ENCODE assay signal across 23 cellular contexts in the genomic region with DNA sequence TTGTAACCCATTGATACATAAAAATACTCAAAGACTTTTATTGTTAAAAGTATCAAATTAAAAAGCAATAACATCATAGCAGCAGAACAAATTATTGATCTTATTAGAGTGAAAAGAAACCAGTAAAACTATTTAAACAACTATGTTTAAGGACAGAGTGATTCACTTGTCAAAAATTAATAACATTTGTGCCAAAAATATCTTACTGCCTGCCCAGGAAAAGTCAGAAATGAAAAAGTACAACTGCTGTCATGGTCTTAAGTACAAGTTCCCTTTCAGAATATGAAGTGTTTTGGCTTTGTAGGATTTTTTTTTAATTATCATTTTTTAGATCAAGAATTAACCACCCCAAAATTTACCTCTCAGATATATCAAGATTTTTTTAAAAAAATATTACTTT. TPM values are rescaled to one million over a fixed set of nuclear protein-coding genes. Genes with fewer than 3 reads are reported as not detected.
DNase-seq lines count a peak whose midpoint lies in the region; ATAC-seq and TF ChIP-seq lines count a peak whose summit lies in the region.
"Had no signal": no experiment of that assay in that cellular context is flagged by ENCODE, and none has a peak within 500 bp of the region (broad histone marks: within the 10 kb centered on the region; RNA-seq: fewer than 3 reads in every experiment).

No MANE protein-coding gene starts in this region.

- DNase-seq in M059J (ENCODE audit: low read depth) (peak; percentile 15), dedifferentiated amniotic fluid mesenchymal stem cell (ENCODE audit: extremely low spot score) (peak; percentile 49), naive B cell (no peak), CD1c-positive myeloid dendritic cell (ENCODE audit: extremely low spot score) (no peak), A673 (ENCODE audit: low spot score) (no peak), PC-9 (no peak)
- DNase-seq in activated naive CD8-positive, alpha-beta T cell treated with anti-CD3 and anti-CD28 coated beads for 36 hours, result no peak
- DNase-seq: amygdala; cortex of kidney; heart left ventricle; islet precursor cell; mucosa of descending colon; MV-4-11; NCI-H2081 treated with DMSO at 0.1 percent for 48 hours; NCI-H524 treated with DMSO at 0.1 percent for 48 hours; stimulated activated CD4-positive, alpha-beta T cell treated with anti-CD3 and anti-CD28 coated beads, Interleukin-4, amount 100 ng/mL, for 24 hours; stimulated activated CD8-positive, alpha-beta memory T cell treated with anti-CD3 and anti-CD28 coated beads, Interleukin-4, amount 100 ng/mL, for 48 hours; SW 1271; testis had no signal

- no peak overlapping the region for H2AFZ ChIP-seq in PC-9

- H3K27me3 ChIP-seq in DOHH2 (ENCODE audit: control insufficient read depth, low read length) (no peaks in the 10 kb centered on the region), A673 (replicated peaks; ENCODE audit: insufficient read depth, low read depth, low read length, poor library complexity) (no peaks in the 10 kb centered on the region), PC-9 (ENCODE audit: insufficient read depth, low read depth) (no peaks in the 10 kb centered on the region)
- H3K27me3 ChIP-seq: BLaER1, heart left ventricle, testis had no signal

- peaks cover 16 to 24% of the 10 kb centered on the region in 2 donors for H3K36me3 Mint-ChIP-seq in naive B cell
- H3K36me3 Mint-ChIP-seq in activated naive CD8-positive, alpha-beta T cell treated with anti-CD3 and anti-CD28 coated beads for 36 hours, result peaks cover 20% of the 10 kb centered on the region

- POLR2A ChIA-PET in A673 (lab: Charles Lee; ENCODE audit: low non-redundant PET) (no interaction called here), PC-9 (lab: Charles Lee; ENCODE audit: unreplicated experiment) (no interaction called here)

- peak overlapping the region; percentile 83 to 100 (median 99) for H3K4me3 Mint-ChIP-seq in naive B cell
- no peak overlapping the region for H3K4me3 Mint-ChIP-seq in activated naive CD8-positive, alpha-beta T cell treated with anti-CD3 and anti-CD28 coated beads for 36 hours

- no peaks in the 10 kb centered on the region for H3K9me2 ChIP-seq in DOHH2 (replicated peaks; ENCODE audit: control insufficient read depth, low read length)
- H3K9me2 ChIP-seq in PC-9 (ENCODE audit: insufficient read depth), result no peaks in the 10 kb centered on the region

- CTCF ChIA-PET in A673 (lab: Charles Lee), result no interaction called here
- CTCF ChIA-PET in PC-9 (lab: Charles Lee), result no interaction called here

- H3K4me3 ChIP-seq in DOHH2 (ENCODE audit: low read length) (peak overlapping the region; percentile 90), A673 (ENCODE audit: low read depth, low read length, poor library complexity, severe bottlenecking) (no peak overlapping the region), PC-9 (no peak overlapping the region)
- H3K4me3 ChIP-seq: BLaER1, heart left ventricle, mucosa of descending colon, testis had no signal

- H3K27ac Mint-ChIP-seq in naive B cell, result peak overlapping the region; percentile 50 to 99 (median 76)
- no peak overlapping the region for H3K27ac Mint-ChIP-seq in activated naive CD8-positive, alpha-beta T cell treated with anti-CD3 and anti-CD28 coated beads for 36 hours

- intact Hi-C loops in A673 (cut with micrococcal nuclease; ENCODE audit: unreplicated experiment) (no loop called here), PC-9 (cut with micrococcal nuclease; ENCODE audit: unreplicated experiment) (no loop called here)

- H3K4me1 ChIP-seq in DOHH2 (ENCODE audit: control insufficient read depth, low read length) (peaks cover 51% of the 10 kb centered on the region), A673 (ENCODE audit: insufficient read depth, low read length, poor library complexity, severe bottlenecking) (peaks cover 12% of the 10 kb centered on the region), PC-9 (replicated peaks; ENCODE audit: insufficient read depth) (peaks cover 26% of the 10 kb centered on the region)

- H3K36me3 ChIP-seq in DOHH2 (ENCODE audit: control insufficient read depth, low read length) (peaks cover 44% of the 10 kb centered on the region), A673 (ENCODE audit: insufficient read depth, low read length, poor library complexity, severe bottlenecking) (no peaks in the 10 kb centered on the region), PC-9 (ENCODE audit: low read depth) (peaks cover 20% of the 10 kb centered on the region; the same call in 1 of the 2 replicates)
- H3K36me3 ChIP-seq: BLaER1 had no signal

- H4K20me1 ChIP-seq in DOHH2 (ENCODE audit: control insufficient read depth, insufficient read depth, low read depth, low read length) (no peaks in the 10 kb centered on the region), PC-9 (ENCODE audit: insufficient read depth) (no peaks in the 10 kb centered on the region)
- H4K20me1 ChIP-seq: BLaER1 had no signal

- H3K27me3 Mint-ChIP-seq in naive B cell, result no peaks in the 10 kb centered on the region
- H3K27me3 Mint-ChIP-seq in activated naive CD8-positive, alpha-beta T cell treated with anti-CD3 and anti-CD28 coated beads for 36 hours, result no peaks in the 10 kb centered on the region

- peaks cover 0 to 4% (median 0%) of the 10 kb centered on the region in 7 donors for H3K9me3 Mint-ChIP-seq in naive B cell
- H3K9me3 Mint-ChIP-seq in activated naive CD8-positive, alpha-beta T cell treated with anti-CD3 and anti-CD28 coated beads for 36 hours, result no peaks in the 10 kb centered on the region

- H3K4me2 ChIP-seq in DOHH2 (ENCODE audit: low read length) (peak overlapping the region; percentile 89), PC-9 (no peak overlapping the region)
- H3K4me2 ChIP-seq: BLaER1 had no signal

- no peak for ATAC-seq in naive B cell (ENCODE audit: low read depth in 2 of 2)
- ATAC-seq: heart left ventricle, HepG2, mucosa of descending colon, Panc1 had no signal

- peaks cover 34 to 58% (median 54%) of the 10 kb centered on the region in 3 donors for H3K4me1 Mint-ChIP-seq in naive B cell
- H3K4me1 Mint-ChIP-seq in activated naive CD8-positive, alpha-beta T cell treated with anti-CD3 and anti-CD28 coated beads for 36 hours, result peaks cover 43% of the 10 kb centered on the region

- TF ChIP-seq CTCF in DOHH2 (IDR thresholded peaks at IDR 0.05; ENCODE audit: low read depth, low read length, poor library complexity, severe bottlenecking) (no peak), A673 (conservative IDR thresholded peaks at IDR 0.05; ENCODE audit: low read depth, low read length) (no peak), PC-9 (conservative IDR thresholded peaks at IDR 0.05) (no peak)

- H3K79me2 ChIP-seq in DOHH2 (ENCODE audit: control insufficient read depth, low read length) (peaks cover 67% of the 10 kb centered on the region), PC-9 (ENCODE audit: low read depth) (peaks cover 20% of the 10 kb centered on the region)

- BruUV-seq in A673 (replicated peaks; lab: Mats Ljungman, UMichigan) (no TSS peak), PC-9 (replicated peaks; lab: Mats Ljungman, UMichigan) (no TSS peak)

- H3K9me3 ChIP-seq in DOHH2 (ENCODE audit: control insufficient read depth, insufficient read depth, low read length) (no peaks in the 10 kb centered on the region), A673 (ENCODE audit: low read depth, low read length, poor library complexity, severe bottlenecking) (no peaks in the 10 kb centered on the region), PC-9 (ENCODE audit: insufficient read depth, low read depth) (no peaks in the 10 kb centered on the region)
- H3K9me3 ChIP-seq: BLaER1, heart left ventricle, mucosa of descending colon, testis had no signal

- H3K27ac ChIP-seq in DOHH2 (ENCODE audit: low read depth, low read length) (peak overlapping the region; percentile 87), A673 (ENCODE audit: low read depth, low read length, poor library complexity, severe bottlenecking) (no peak overlapping the region), PC-9 (no peak overlapping the region)
- H3K27ac ChIP-seq: BLaER1, heart left ventricle, testis had no signal

- H3F3A ChIP-seq in DOHH2 (ENCODE audit: control insufficient read depth, insufficient read depth), result peaks cover 4% of the 10 kb centered on the region; the same call in 1 of the 2 replicates
- no peaks in the 10 kb centered on the region for H3F3A ChIP-seq in PC-9 (ENCODE audit: insufficient read depth, low read depth)

RNA-seq across cellular contexts. Expression of gene IFT57, which starts 3.4 kb away (rescaled TPM):
- total RNA-seq in M059J (2014; rRNA removed; shearing (Covaris generic)), result 36.4 and 74.2 TPM in 2 replicates
- polyA plus RNA-seq in naive B cell (ENCODE audit: low read depth in 6 of 6), result 100 to 1,000 TPM; 160 to 239 (median 203) TPM
- total RNA-seq in activated naive CD8-positive, alpha-beta T cell treated with anti-CD3 and anti-CD28 coated beads for 36 hours, result 10 to 100 TPM; 34.9 to 35.3 TPM
- total RNA-seq in A673 (2021), result 40.9 and 48.8 TPM in 2 replicates
- total RNA-seq in PC-9 (2021), result 55.2 and 65.7 TPM in 2 replicates

Comparison
In these comparisons a context has a peak if more than half of its experiments do, and no peak if none do; other contexts are left out.
1. DNase-seq: peak in M059J (single experiment) and dedifferentiated amniotic fluid mesenchymal stem cell (single experiment); none in naive B cell (single experiment), activated naive CD8-positive, alpha-beta T cell treated with anti-CD3 and anti-CD28 coated beads for 36 hours (single experiment), CD1c-positive myeloid dendritic cell (single experiment), A673 (single experiment) and PC-9 (0 of 2).